1 cellular context compared by ENCODE assay signal in genomic region chr14:75515631-75515999, GRCh38.
TF ChIP-seq lines count a peak whose summit lies in the region.

No MANE protein-coding gene starts in this region.

TF ChIP-seq in WTC11, 78 proteins besides CTCF, POLR2A, EP300 and RAD21 (continued from another document):
- TF ChIP-seq PREB (CRISPR knock-in tag; IDR thresholded peaks at IDR 0.05; ENCODE audit: borderline replicate concordance) (no peak), MAX (CRISPR knock-in tag; IDR thresholded peaks at IDR 0.05) (no peak), ZNF532 (CRISPR knock-in tag; IDR thresholded peaks at IDR 0.05; ENCODE audit: borderline replicate concordance) (no peak), JUN (CRISPR knock-in tag; IDR thresholded peaks at IDR 0.05) (no peak)
- TF ChIP-seq, protein P1, sequence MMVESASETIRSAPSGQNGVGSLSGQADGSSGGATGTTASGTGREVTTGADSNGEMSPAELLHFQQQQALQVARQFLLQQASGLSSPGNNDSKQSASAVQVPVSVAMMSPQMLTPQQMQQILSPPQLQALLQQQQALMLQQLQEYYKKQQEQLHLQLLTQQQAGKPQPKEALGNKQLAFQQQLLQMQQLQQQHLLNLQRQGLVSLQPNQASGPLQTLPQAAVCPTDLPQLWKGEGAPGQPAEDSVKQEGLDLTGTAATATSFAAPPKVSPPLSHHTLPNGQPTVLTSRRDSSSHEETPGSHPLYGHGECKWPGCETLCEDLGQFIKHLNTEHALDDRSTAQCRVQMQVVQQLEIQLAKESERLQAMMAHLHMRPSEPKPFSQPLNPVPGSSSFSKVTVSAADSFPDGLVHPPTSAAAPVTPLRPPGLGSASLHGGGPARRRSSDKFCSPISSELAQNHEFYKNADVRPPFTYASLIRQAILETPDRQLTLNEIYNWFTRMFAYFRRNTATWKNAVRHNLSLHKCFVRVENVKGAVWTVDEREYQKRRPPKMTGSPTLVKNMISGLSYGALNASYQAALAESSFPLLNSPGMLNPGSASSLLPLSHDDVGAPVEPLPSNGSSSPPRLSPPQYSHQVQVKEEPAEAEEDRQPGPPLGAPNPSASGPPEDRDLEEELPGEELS (CRISPR knock-in tag; IDR thresholded peaks at IDR 0.05) = no peak
